Comparison of ENCODE assay signal across 18 cellular contexts in the genomic region with DNA sequence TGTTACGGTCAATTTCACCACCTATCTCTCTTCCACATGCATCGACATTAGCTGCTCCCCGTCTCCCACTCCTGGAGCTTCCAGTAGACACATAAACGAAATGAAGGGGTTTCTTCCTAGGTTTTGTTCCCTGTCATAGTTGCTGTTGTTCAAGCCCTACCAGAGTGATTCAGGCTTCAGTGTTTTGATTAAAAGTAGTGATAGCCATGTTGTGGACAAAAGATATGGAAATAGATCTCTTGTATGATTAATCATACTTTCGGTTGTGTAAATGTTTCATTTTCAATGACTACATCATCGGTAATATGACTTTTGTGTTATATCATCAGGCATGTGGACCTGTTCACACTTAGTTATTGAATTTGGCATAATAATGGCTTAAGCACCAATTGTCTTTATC.
DNase-seq lines count a peak whose midpoint lies in the region; ATAC-seq and TF ChIP-seq lines count a peak whose summit lies in the region.
"Had no signal": no experiment of that assay in that cellular context is flagged by ENCODE, and none has a peak within 500 bp of the region (broad histone marks: within the 10 kb centered on the region; RNA-seq: fewer than 3 reads in every experiment).

No MANE protein-coding gene starts in this region.

- H3K9me2 ChIP-seq in PC-9 (ENCODE audit: insufficient read depth) = no peaks in the 10 kb centered on the region

- no peaks in the 10 kb centered on the region for H3K9me3 Mint-ChIP-seq in MCF 10A (ENCODE audit: unreplicated experiment)
- H3K9me3 Mint-ChIP-seq: GM23338 had no signal

- ATAC-seq in GM19452 (IDR thresholded peaks at IDR 0.05; ENCODE audit: unreplicated experiment) = no peak
- ATAC-seq: GM23338, Right ventricle myocardium inferior had no signal

- peak overlapping the region; percentile 33 for H3K27ac Mint-ChIP-seq in MCF 10A (ENCODE audit: low read depth, unreplicated experiment)
- H3K27ac Mint-ChIP-seq: CD4-positive, CD25-positive, alpha-beta regulatory T cell; GM23338 had no signal

- H3K36me3 Mint-ChIP-seq in MCF 10A (ENCODE audit: insufficient read depth, unreplicated experiment) = no peaks in the 10 kb centered on the region
- H3K36me3 Mint-ChIP-seq: CD4-positive, CD25-positive, alpha-beta regulatory T cell had no signal

- H3K4me1 ChIP-seq in breast epithelium = peaks cover 0 to 10% of the 10 kb centered on the region in 2 donors
- H3K4me1 ChIP-seq in PC-9 (replicated peaks; ENCODE audit: insufficient read depth) = peaks cover 8% of the 10 kb centered on the region; the same call in 1 of the 2 replicates
- H3K4me1 ChIP-seq in ascending aorta = peaks cover 3 to 11% of the 10 kb centered on the region in 2 donors
- H3K4me1 ChIP-seq: HAP-1 had no signal

- no peak overlapping the region for H3K4me3 Mint-ChIP-seq in MCF 10A (ENCODE audit: unreplicated experiment)
- H3K4me3 Mint-ChIP-seq: CD4-positive, CD25-positive, alpha-beta regulatory T cell; GM23338 had no signal

- no peak for DNase-seq in MCF 10A (ENCODE audit: unreplicated experiment)
- DNase-seq in breast epithelium (ENCODE audit: low spot score in 2 of 2) = no peak
- peak in 1 of 2 experiments; percentile 41 for DNase-seq in PC-9
- DNase-seq in epithelial cell of esophagus (ENCODE audit: low read depth) = peak; percentile 81
- DNase-seq in coronary artery (ENCODE audit: low spot score) = no peak
- no peak for DNase-seq in ascending aorta (ENCODE audit: low spot score in 2 of 2)
- DNase-seq: CD4-positive, CD25-positive, alpha-beta regulatory T cell; DMS79; NCI-H1092 treated with DMSO at 0.1 percent for 48 hours; NCI-H2081; NCI-H2171; NCI-H345; NCI-H524; NCI-H774 had no signal

- TF ChIP-seq CTCF in MCF 10A (IDR thresholded peaks at IDR 0.05; ENCODE audit: unreplicated experiment) (no peak), breast epithelium (IDR thresholded peaks at IDR 0.05) (no peak), PC-9 (conservative IDR thresholded peaks at IDR 0.05) (no peak), epithelial cell of esophagus (IDR thresholded peaks at IDR 0.05; ENCODE audit: insufficient read depth, low read depth, low read length, missing control alignments) (no peak), coronary artery (IDR thresholded peaks at IDR 0.05) (no peak), ascending aorta (IDR thresholded peaks at IDR 0.05) (no peak)

- H3K36me3 ChIP-seq in breast epithelium (no peaks in the 10 kb centered on the region), PC-9 (ENCODE audit: low read depth) (no peaks in the 10 kb centered on the region), ascending aorta (no peaks in the 10 kb centered on the region)
- H3K36me3 ChIP-seq: HAP-1 had no signal

- intact Hi-C loops in MCF 10A (cut with micrococcal nuclease) (loop anchor here (10.0 kb wide), 1 partner anchor 243 kb away; no protein-coding TSS in a partner anchor), breast epithelium (cut with DNase I; ENCODE audit: low total_unique reads) (no loop called here), PC-9 (cut with micrococcal nuclease; ENCODE audit: unreplicated experiment) (no loop called here), ascending aorta (cut with DNase I) (no loop called here)

- H3F3A ChIP-seq in PC-9 (ENCODE audit: insufficient read depth, low read depth) = no peaks in the 10 kb centered on the region

- no peak overlapping the region for H3K27ac ChIP-seq in breast epithelium
- no peak overlapping the region; the same call in 1 of the 2 replicates for H3K27ac ChIP-seq in PC-9
- no peak overlapping the region for H3K27ac ChIP-seq in coronary artery
- H3K27ac ChIP-seq in ascending aorta = no peak overlapping the region

- H3K4me3 ChIP-seq in breast epithelium (no peak overlapping the region), PC-9 (no peak overlapping the region), epithelial cell of esophagus (ENCODE audit: low read length) (no peak overlapping the region), coronary artery (no peak overlapping the region), ascending aorta (no peak overlapping the region)
- H3K4me3 ChIP-seq: GM23338, HAP-1 had no signal

- H3K9me3 ChIP-seq in breast epithelium (no peaks in the 10 kb centered on the region), PC-9 (ENCODE audit: insufficient read depth, low read depth) (no peaks in the 10 kb centered on the region; the same call in 1 of the 2 replicates), ascending aorta (no peaks in the 10 kb centered on the region)
- H3K9me3 ChIP-seq: HAP-1 had no signal

- POLR2A ChIA-PET in MCF 10A (lab: Yijun Ruan, JAX) = interaction anchor here (1.3 to 1.4 kb wide), 2 partner anchors 98 to 101 kb away, joined by 3 to 4 read pairs; no protein-coding TSS in a partner anchor
- POLR2A ChIA-PET in PC-9 (lab: Charles Lee; ENCODE audit: unreplicated experiment) = interaction anchor here (0.6 kb wide), 1 partner anchor 968 kb away, joined by 5 read pairs; no protein-coding TSS in a partner anchor

- H2AFZ ChIP-seq in PC-9 = no peak overlapping the region; the same call in 1 of the 2 replicates
- H2AFZ ChIP-seq: GM23338 had no signal

- no peaks in the 10 kb centered on the region for H4K20me1 ChIP-seq in PC-9 (ENCODE audit: insufficient read depth)

- no peaks in the 10 kb centered on the region for H3K79me2 ChIP-seq in PC-9 (ENCODE audit: low read depth)

- H3K4me1 Mint-ChIP-seq in MCF 10A (ENCODE audit: insufficient read depth, unreplicated experiment) = peaks cover 42% of the 10 kb centered on the region

- no peaks in the 10 kb centered on the region for H3K27me3 Mint-ChIP-seq in MCF 10A (ENCODE audit: insufficient read depth, unreplicated experiment)

- no peak for TF ChIP-seq POLR2A in breast epithelium (IDR thresholded peaks at IDR 0.05)

- peak overlapping the region; percentile 24 for H3K4me2 ChIP-seq in PC-9
- H3K4me2 ChIP-seq: GM23338 had no signal

- CTCF ChIA-PET in MCF 10A (lab: Yijun Ruan, JAX) = interaction anchor here (0.7 kb wide), 3 partner anchors 46 to 247 kb away, joined by 3 read pairs; no protein-coding TSS in a partner anchor
- CTCF ChIA-PET in PC-9 (lab: Charles Lee) = no interaction called here

- BruUV-seq in MCF 10A (replicated peaks; lab: Mats Ljungman, UMichigan) (no TSS peak), PC-9 (replicated peaks; lab: Mats Ljungman, UMichigan) (no TSS peak)

- H3K27me3 ChIP-seq in breast epithelium (no peaks in the 10 kb centered on the region), PC-9 (ENCODE audit: insufficient read depth, low read depth) (no peaks in the 10 kb centered on the region), ascending aorta (no peaks in the 10 kb centered on the region)
